In genomic region chr17:36869856-36870617, GRCh38 we compare ENCODE assay signal across 19 cellular contexts.
DNase-seq lines count a peak whose midpoint lies in the region; ATAC-seq and TF ChIP-seq lines count a peak whose summit lies in the region.
"Had no signal": no experiment of that assay in that cellular context is flagged by ENCODE, and none has a peak within 500 bp of the region (broad histone marks: within the 10 kb centered on the region; RNA-seq: fewer than 3 reads in every experiment).

No MANE protein-coding gene starts in this region.

- H2BK120ac ChIP-seq in H9 (ENCODE audit: low read depth, low read length, poor library complexity, severe bottlenecking), result no peak overlapping the region

- H3K23ac ChIP-seq in H9 (ENCODE audit: insufficient read length, low read depth, low read length), result no peak overlapping the region

- no peak overlapping the region for H3K14ac ChIP-seq in H9 (ENCODE audit: insufficient read depth, low read length)

- H2AFZ ChIP-seq in H9 (ENCODE audit: low read length), result no peak overlapping the region

- no peak overlapping the region for H2AK5ac ChIP-seq in H9 (ENCODE audit: insufficient read length, low read length)

- TF ChIP-seq CTCF in H9 (conservative IDR thresholded peaks at IDR 0.05) (no peak), fibroblast of the aortic adventitia (IDR thresholded peaks at IDR 0.05; ENCODE audit: insufficient read depth, low read length) (no peak), esophagus squamous epithelium (IDR thresholded peaks at IDR 0.05) (peak in 1 of 6 experiments; percentile 14)

- DNase-seq in A172 (ENCODE audit: low spot score) (peak; percentile 41), H9 (peak; percentile 71), RKO (ENCODE audit: low spot score) (peak; percentile 27), fibroblast of the aortic adventitia (ENCODE audit: low read depth) (peak; percentile 18), esophagus squamous epithelium (lab: John Stamatoyannopoulos, UW) (no peak), germinal center (ENCODE audit: low spot score) (no peak)
- DNase-seq: activated CD4-positive, alpha-beta T cell treated with anti-CD3 and anti-CD28 coated beads, Interleukin-2, amount 50 U/mL, for 1 hour; activated T-cell treated with anti-CD3 and anti-CD28 coated beads, Interleukin-2, amount 50 U/mL, for 72 hours; dorsolateral prefrontal cortex; naive B cell; NCI-H1105; NCI-H446 treated with DMSO at 0.1 percent for 48 hours; T-helper 17 cell; tibial artery had no signal

- H3K56ac ChIP-seq in H9 (ENCODE audit: insufficient read length, low read depth, low read length), result no peak overlapping the region

- no peak overlapping the region for H3K4ac ChIP-seq in H9 (ENCODE audit: low read depth, low read length)

- no peak overlapping the region for H3K4me2 ChIP-seq in H9 (ENCODE audit: insufficient read depth, insufficient read length, low read length)

- H3T11ph ChIP-seq in H9 (ENCODE audit: low read length), result no peak overlapping the region

- no peak overlapping the region for H2BK5ac ChIP-seq in H9 (ENCODE audit: insufficient read length, low read length)

- H2BK15ac ChIP-seq in H9 (ENCODE audit: low read depth, low read length), result no peak overlapping the region

- H3K27me3 ChIP-seq in H9 (ENCODE audit: insufficient read depth, low read length) (no peaks in the 10 kb centered on the region), esophagus squamous epithelium (peaks cover 0 to 76% (median 0%) of the 10 kb centered on the region in 4 donors)
- H3K27me3 ChIP-seq: ascending aorta had no signal

- no CpG with 5 or more reads among the region's 14 CpGs for WGBS in H9 (ENCODE audit: extremely low coverage, insufficient read length, low lambda C conversion rate)
- WGBS in esophagus squamous epithelium, 2 donors, result 46 to 52% methylated on average over 5 to 12 of the region's 14 CpGs

- peaks cover 3% of the 10 kb centered on the region for H3K27me3 Mint-ChIP-seq in H9 (ENCODE audit: low read depth)

- no peak overlapping the region for H4K8ac ChIP-seq in H9 (replicated peaks; ENCODE audit: insufficient read length, low read depth, low read length)

- H3K4me1 ChIP-seq in H9 (ENCODE audit: insufficient read depth, low read length), result no peaks in the 10 kb centered on the region
- H3K4me1 ChIP-seq in esophagus squamous epithelium, result no peaks in the 10 kb centered on the region
- H3K4me1 ChIP-seq: ascending aorta, gastroesophageal sphincter, prostate gland, tibial artery had no signal

- no peaks in the 10 kb centered on the region for H3K79me2 ChIP-seq in H9 (ENCODE audit: insufficient read depth, low read length)

- H3K27ac ChIP-seq in H9 (ENCODE audit: insufficient read length, low read depth, low read length) (no peak overlapping the region), esophagus squamous epithelium (no peak overlapping the region)
- H3K27ac ChIP-seq: ascending aorta, dorsolateral prefrontal cortex, gastroesophageal sphincter, prostate gland, tibial artery had no signal

- ATAC-seq in GM21723 (IDR thresholded peaks at IDR 0.05; ENCODE audit: unreplicated experiment) (no peak), GM21825 (IDR thresholded peaks at IDR 0.05; ENCODE audit: unreplicated experiment) (no peak)
- ATAC-seq: activated T-cell treated with anti-CD3 and anti-CD28 coated beads, Interleukin-2, amount 50 U/mL, for 72 hours; gastroesophageal sphincter; T-helper 17 cell had no signal

- peaks cover 0 to 2% (median 0%) of the 10 kb centered on the region in 3 experiments; a peak in 1 of 7 replicates for H3K36me3 Mint-ChIP-seq in H9 (ENCODE audit: insufficient read depth in 1 of 3, low read depth in 3 of 3)
- H3K36me3 Mint-ChIP-seq: naive B cell had no signal

- H3K9me3 ChIP-seq in H9 (ENCODE audit: control insufficient read depth, low read depth, low read length) (no peaks in the 10 kb centered on the region), esophagus squamous epithelium (no peaks in the 10 kb centered on the region)
- H3K9me3 ChIP-seq: ascending aorta, prostate gland had no signal

- TF ChIP-seq POLR2A in esophagus squamous epithelium (IDR thresholded peaks at IDR 0.05), result no peak

- H4K20me1 ChIP-seq in H9 (ENCODE audit: control insufficient read depth, insufficient read depth, insufficient read length), result no peaks in the 10 kb centered on the region

- H3K4me1 Mint-ChIP-seq in H9, result peaks cover 12 to 30% of the 10 kb centered on the region in 2 experiments
- H3K4me1 Mint-ChIP-seq: naive B cell had no signal

- no peaks in the 10 kb centered on the region for H3K23me2 ChIP-seq in H9 (ENCODE audit: insufficient read length, low read depth, low read length, poor library complexity, severe bottlenecking)

- H3K4me3 Mint-ChIP-seq in H9, result no peak overlapping the region; a peak in 1 of 5 replicates
- H3K4me3 Mint-ChIP-seq: activated T-cell treated with anti-CD3 and anti-CD28 coated beads, Interleukin-2, amount 50 U/mL, for 72 hours; naive B cell; T-helper 17 cell had no signal

- no peak overlapping the region for H3K18ac ChIP-seq in H9 (ENCODE audit: insufficient read length, low read depth, low read length)

- H3K36me3 ChIP-seq in esophagus squamous epithelium, result no peaks in the 10 kb centered on the region
- H3K36me3 ChIP-seq: ascending aorta, gastroesophageal sphincter, prostate gland, tibial artery had no signal

- no peak overlapping the region for H2BK12ac ChIP-seq in H9 (ENCODE audit: insufficient read length, low read depth, low read length)

- H3K9ac ChIP-seq in H9 (ENCODE audit: extremely low read depth, insufficient read length, low read length), result no peak overlapping the region

- H3K4me3 ChIP-seq in fibroblast of the aortic adventitia (ENCODE audit: low read depth, low read length) (no peak overlapping the region), esophagus squamous epithelium (no peak overlapping the region)
- H3K4me3 ChIP-seq: ascending aorta, dorsolateral prefrontal cortex, gastroesophageal sphincter, prostate gland, tibial artery had no signal

- H4K91ac ChIP-seq in H9 (ENCODE audit: insufficient read length, low read depth, low read length), result no peak overlapping the region

- H3K9me3 Mint-ChIP-seq in H9, result peaks cover 0 to 8% of the 10 kb centered on the region in 2 experiments; a peak in 4 of 5 replicates

- H2BK20ac ChIP-seq in H9 (ENCODE audit: low read depth, low read length, poor library complexity, severe bottlenecking), result no peak overlapping the region

- intact Hi-C loops in esophagus squamous epithelium (cut with DNase I), result no loop called here

- H3K79me1 ChIP-seq in H9 (ENCODE audit: insufficient read depth, low read depth, low read length, poor library complexity, severe bottlenecking), result no peaks in the 10 kb centered on the region

- H4K5ac ChIP-seq in H9 (ENCODE audit: insufficient read length, low read depth, low read length), result no peak overlapping the region

- peak overlapping the region in 1 of 3 experiments; percentile 56; a peak in 2 of 7 replicates for H3K27ac Mint-ChIP-seq in H9
- H3K27ac Mint-ChIP-seq: activated T-cell treated with anti-CD3 and anti-CD28 coated beads, Interleukin-2, amount 50 U/mL, for 72 hours; naive B cell; T-helper 17 cell had no signal

Comparison
In these comparisons a context has a peak if more than half of its experiments do, and no peak if none do; other contexts are left out.
1. DNase-seq: peak in A172 (single experiment), H9 (single experiment), RKO (single experiment) and fibroblast of the aortic adventitia (single experiment); none in esophagus squamous epithelium (single experiment) and germinal center (single experiment).